In genomic region chr17:29709861-29710849, GRCh38 we compare ENCODE assay signal across 13 cellular contexts.
DNase-seq lines count a peak whose midpoint lies in the region; ATAC-seq, FAIRE-seq and TF ChIP-seq lines count a peak whose summit lies in the region.
"Had no signal": no experiment of that assay in that cellular context is flagged by ENCODE, and none has a peak within 500 bp of the region (broad histone marks: within the 10 kb centered on the region; RNA-seq: fewer than 3 reads in every experiment).

No MANE protein-coding gene starts in this region.

- no peak for DNase-seq in activated naive CD4-positive, alpha-beta T cell treated with anti-CD3 and anti-CD28 coated beads, Interleukin-2, amount 50 U/mL, for 72 hours (ENCODE audit: low spot score in 2 of 2)
- DNase-seq in bronchial epithelial cell (ENCODE audit: low read depth), result peak; percentile 26
- DNase-seq in tibial nerve (ENCODE audit: low spot score in 2 of 2), result no peak
- DNase-seq in effector CD4-positive, alpha-beta T cell, result no peak
- DNase-seq in progenitor cell of endocrine pancreas (ENCODE audit: low spot score, unreplicated experiment), result no peak
- no peak for DNase-seq in DMS79 treated with DMSO at 0.1 percent for 48 hours (lab: John Stamatoyannopoulos, UW)
- DNase-seq: Kasumi-1; SHP77; stimulated activated naive CD4-positive, alpha-beta T cell treated with Interleukin-2 at 50 U/mL for 16 hours had no signal

- H3K27ac Mint-ChIP-seq in activated naive CD4-positive, alpha-beta T cell treated with anti-CD3 and anti-CD28 coated beads, Interleukin-2, amount 50 U/mL, for 24 hours, result peak overlapping the region; percentile 85
- H3K27ac Mint-ChIP-seq in activated naive CD4-positive, alpha-beta T cell treated with anti-CD3 and anti-CD28 coated beads, Interleukin-2, amount 50 U/mL, for 72 hours, result no peak overlapping the region
- H3K27ac Mint-ChIP-seq in progenitor cell of endocrine pancreas, result no peak overlapping the region

- no peak for TF ChIP-seq POLR2A in tibial nerve (IDR thresholded peaks at IDR 0.05)

- no peak for TF ChIP-seq CTCF in bronchial epithelial cell (IDR thresholded peaks at IDR 0.05; ENCODE audit: insufficient read depth, low read length, severe bottlenecking)
- no peak for TF ChIP-seq CTCF in tibial nerve (IDR thresholded peaks at IDR 0.05)
- no peak for TF ChIP-seq CTCF in progenitor cell of endocrine pancreas (IDR thresholded peaks at IDR 0.05; ENCODE audit: unreplicated experiment)

- FAIRE-seq in bronchial epithelial cell (lab: Jason Lieb, UNC), result no peak
- FAIRE-seq: frontal cortex had no signal

- H3K36me3 Mint-ChIP-seq in activated naive CD4-positive, alpha-beta T cell treated with anti-CD3 and anti-CD28 coated beads, Interleukin-2, amount 50 U/mL, for 24 hours, result peaks cover 16% of the 10 kb centered on the region
- peaks cover 0 to 24% of the 10 kb centered on the region in 2 donors for H3K36me3 Mint-ChIP-seq in activated naive CD4-positive, alpha-beta T cell treated with anti-CD3 and anti-CD28 coated beads, Interleukin-2, amount 50 U/mL, for 72 hours
- H3K36me3 Mint-ChIP-seq in progenitor cell of endocrine pancreas (ENCODE audit: insufficient read depth), result no peaks in the 10 kb centered on the region

- H3K27ac ChIP-seq in layer of hippocampus (ENCODE audit: low read depth, low read length), result peak overlapping the region; percentile 38
- peak overlapping the region in 3 of 4 donors; percentile 45 to 81 (median 65) for H3K27ac ChIP-seq in tibial nerve

- no peaks in the 10 kb centered on the region for H3K9me3 ChIP-seq in tibial nerve
- H3K9me3 ChIP-seq: BE2C had no signal

- no peaks in the 10 kb centered on the region for H3K27me3 ChIP-seq in bronchial epithelial cell (ENCODE audit: control insufficient read depth, insufficient read depth, low read length)
- no peaks in the 10 kb centered on the region for H3K27me3 ChIP-seq in layer of hippocampus (ENCODE audit: control insufficient read depth, insufficient read depth, low read length)
- H3K27me3 ChIP-seq in tibial nerve, result no peaks in the 10 kb centered on the region
- H3K27me3 ChIP-seq: BE2C had no signal

- H3K27me3 Mint-ChIP-seq in activated naive CD4-positive, alpha-beta T cell treated with anti-CD3 and anti-CD28 coated beads, Interleukin-2, amount 50 U/mL, for 24 hours, result no peaks in the 10 kb centered on the region
- no peaks in the 10 kb centered on the region for H3K27me3 Mint-ChIP-seq in progenitor cell of endocrine pancreas

- peaks cover 79% of the 10 kb centered on the region for H3K4me1 Mint-ChIP-seq in activated naive CD4-positive, alpha-beta T cell treated with anti-CD3 and anti-CD28 coated beads, Interleukin-2, amount 50 U/mL, for 24 hours
- no peaks in the 10 kb centered on the region for H3K4me1 Mint-ChIP-seq in progenitor cell of endocrine pancreas (ENCODE audit: low read depth)

- ATAC-seq in activated naive CD4-positive, alpha-beta T cell treated with anti-CD3 and anti-CD28 coated beads, Interleukin-2, amount 50 U/mL, for 72 hours, result no peak

- H3K4me3 Mint-ChIP-seq in activated naive CD4-positive, alpha-beta T cell treated with anti-CD3 and anti-CD28 coated beads, Interleukin-2, amount 50 U/mL, for 24 hours, result no peak overlapping the region
- no peak overlapping the region for H3K4me3 Mint-ChIP-seq in progenitor cell of endocrine pancreas (ENCODE audit: low read depth)

- peaks cover 0 to 67% (median 18%) of the 10 kb centered on the region in 4 donors for H3K4me1 ChIP-seq in tibial nerve

- H3K36me3 ChIP-seq in bronchial epithelial cell (ENCODE audit: control insufficient read depth, insufficient read depth, low read length), result no peaks in the 10 kb centered on the region
- no peaks in the 10 kb centered on the region for H3K36me3 ChIP-seq in tibial nerve
- H3K36me3 ChIP-seq: BE2C had no signal

- H3K9me3 Mint-ChIP-seq in activated naive CD4-positive, alpha-beta T cell treated with anti-CD3 and anti-CD28 coated beads, Interleukin-2, amount 50 U/mL, for 24 hours, result no peaks in the 10 kb centered on the region
- H3K9me3 Mint-ChIP-seq in activated naive CD4-positive, alpha-beta T cell treated with anti-CD3 and anti-CD28 coated beads, Interleukin-2, amount 50 U/mL, for 72 hours, result no peaks in the 10 kb centered on the region
- no peaks in the 10 kb centered on the region for H3K9me3 Mint-ChIP-seq in progenitor cell of endocrine pancreas (ENCODE audit: low read depth)

- peak in 1 of 2 donors; percentile 46 for TF ChIP-seq EP300 in tibial nerve (IDR thresholded peaks at IDR 0.05)

- H3K4me3 ChIP-seq in bronchial epithelial cell (ENCODE audit: low read depth, low read length) (no peak overlapping the region), tibial nerve (no peak overlapping the region)

- WGBS in tibial nerve, 2 donors, result 45 to 48% methylated on average over 4 of the region's 4 CpGs
